Comparison of ENCODE assay signal across 24 cellular contexts in genomic region chr21:29221259-29221744, GRCh38.
DNase-seq lines count a peak whose midpoint lies in the region; ATAC-seq, FAIRE-seq and TF ChIP-seq lines count a peak whose summit lies in the region.
"Had no signal": no experiment of that assay in that cellular context is flagged by ENCODE, and none has a peak within 500 bp of the region (broad histone marks: within the 10 kb centered on the region; RNA-seq: fewer than 3 reads in every experiment).

No MANE protein-coding gene starts in this region.

- POLR2A ChIA-PET in AG04449 (lab: Yijun Ruan, JAX) (interaction anchor here (0.6 to 1.6 kb wide), 4 partner anchors 10 to 78 kb away, joined by 3 to 23 read pairs (median 4); partner anchors contain the start of gene BACH1), HepG2 (lab: Yijun Ruan, JAX) (no interaction called here)

- no TSS peak for BruUV-seq in HepG2 (replicated peaks; lab: Mats Ljungman, UMichigan)

- TF ChIP-seq POLR2A in HepG2 (IDR thresholded peaks at IDR 0.05; ENCODE audit: insufficient read depth in 1 of 2, low read depth in 2 of 2, low read length in 2 of 2), result no peak

- peaks cover 38% of the 10 kb centered on the region for H3K4me1 ChIP-seq in astrocyte (ENCODE audit: insufficient read depth, low read length)
- no peaks in the 10 kb centered on the region for H3K4me1 ChIP-seq in HepG2 (ENCODE audit: insufficient read depth, low read length)

- H3K4me3 Mint-ChIP-seq in astrocyte (ENCODE audit: unreplicated experiment), result no peak overlapping the region
- H3K4me3 Mint-ChIP-seq: activated CD4-positive, alpha-beta T cell treated with anti-CD3 and anti-CD28 coated beads, Interleukin-2, amount 10 ng/mL, durations not matched to agents 7 days and 5 days; brain; CD8-positive, alpha-beta memory T cell had no signal

- peaks cover 5% of the 10 kb centered on the region for H3K9me3 Mint-ChIP-seq in astrocyte (ENCODE audit: unreplicated experiment)

- ATAC-seq in GM19351 (IDR thresholded peaks at IDR 0.05; ENCODE audit: unreplicated experiment), result no peak
- no peak for ATAC-seq in HepG2
- ATAC-seq: left cardiac atrium, Panc1, sciatic nerve had no signal

- intact Hi-C loops in HepG2 (cut with micrococcal nuclease; ENCODE audit: unreplicated experiment), result no loop called here

- H3K27me3 ChIP-seq in astrocyte (ENCODE audit: insufficient read depth, low read length), result no peaks in the 10 kb centered on the region
- no peaks in the 10 kb centered on the region for H3K27me3 ChIP-seq in HepG2 (ENCODE audit: control insufficient read depth in 1 of 2, insufficient read depth in 2 of 2, low read length in 2 of 2)
- H3K27me3 ChIP-seq: neutrophil had no signal

- in situ Hi-C loops in HepG2 (cut with HindIII; ENCODE audit: extremely low pct_ligation_motif_present, low pct_unique_long_range_greater_than_20kb), result no loop called here

- no peak overlapping the region for H3K4me3 ChIP-seq in AG04449 (ENCODE audit: low read depth, low read length)
- no peak overlapping the region for H3K4me3 ChIP-seq in astrocyte (ENCODE audit: insufficient read depth, low read depth, low read length)
- H3K4me3 ChIP-seq in HepG2 (replicated peaks in 1 of 3; ENCODE audit: insufficient read depth in 1 of 3, low read depth in 2 of 3, low read length in 3 of 3), result no peak overlapping the region

- CTCF ChIA-PET in AG04449 (lab: Yijun Ruan, JAX) (no interaction called here), HepG2 (lab: Yijun Ruan, JAX; ENCODE audit: low intra/inter-chr PET ratio, low total read pairs) (no interaction called here)

- no peak for TF ChIP-seq CTCF in AG04449 (IDR thresholded peaks at IDR 0.05; ENCODE audit: insufficient read depth, low read length, missing control alignments)
- no peak for TF ChIP-seq CTCF in astrocyte (IDR thresholded peaks at IDR 0.05; ENCODE audit: insufficient read depth, low read depth, low read length)
- no peak for TF ChIP-seq CTCF in HepG2 (CRISPR knock-in tag; IDR thresholded peaks at IDR 0.05)

- no peak overlapping the region for H2AFZ ChIP-seq in astrocyte (ENCODE audit: low read depth, low read length)
- no peak overlapping the region for H2AFZ ChIP-seq in HepG2 (ENCODE audit: low read length)

- peaks cover 18% of the 10 kb centered on the region for H3K4me1 Mint-ChIP-seq in astrocyte (ENCODE audit: low read depth, unreplicated experiment)
- H3K4me1 Mint-ChIP-seq: brain; CD8-positive, alpha-beta memory T cell had no signal

- no peaks in the 10 kb centered on the region for H3K36me3 ChIP-seq in astrocyte (ENCODE audit: insufficient read depth, low read length)
- H3K36me3 ChIP-seq in HepG2 (replicated peaks in 1 of 2; ENCODE audit: control insufficient read depth in 1 of 2, insufficient read depth in 2 of 2, low read length in 2 of 2), result no peaks in the 10 kb centered on the region
- H3K36me3 ChIP-seq: neutrophil had no signal

- no peaks in the 10 kb centered on the region for H4K20me1 ChIP-seq in astrocyte (ENCODE audit: insufficient read depth, low read length)
- H4K20me1 ChIP-seq in HepG2 (ENCODE audit: insufficient read depth, low read length), result no peaks in the 10 kb centered on the region

- H3K4me2 ChIP-seq in astrocyte (ENCODE audit: low read length) (peak overlapping the region; percentile 67), HepG2 (ENCODE audit: low read depth, low read length) (no peak overlapping the region)

- H3K9me3 ChIP-seq in astrocyte (ENCODE audit: insufficient read depth, low read depth, low read length) (peaks cover 9% of the 10 kb centered on the region), HepG2 (ENCODE audit: low read length) (no peaks in the 10 kb centered on the region)
- H3K9me3 ChIP-seq: neutrophil had no signal

- no peaks in the 10 kb centered on the region for H3K36me3 Mint-ChIP-seq in astrocyte (ENCODE audit: low read depth, unreplicated experiment)
- H3K36me3 Mint-ChIP-seq: brain had no signal

- H3K9ac ChIP-seq in astrocyte (ENCODE audit: low read length) (peak overlapping the region; percentile 80), HepG2 (ENCODE audit: insufficient read depth, low read depth, low read length) (no peak overlapping the region)

- no peaks in the 10 kb centered on the region for H3K27me3 Mint-ChIP-seq in astrocyte (ENCODE audit: low read depth, unreplicated experiment)
- H3K27me3 Mint-ChIP-seq: CD8-positive, alpha-beta memory T cell had no signal

- no peak for TF ChIP-seq EP300 in HepG2 (IDR thresholded peaks at IDR 0.05; ENCODE audit: low read depth in 2 of 2, low read length in 2 of 2)
- TF ChIP-seq EP300 in HepG2 (CRISPR knock-in tag; IDR thresholded peaks at IDR 0.05; ENCODE audit: borderline replicate concordance), result no peak

- FAIRE-seq in astrocyte (lab: Jason Lieb, UNC) (peak; percentile 52), HepG2 (lab: Jason Lieb, UNC) (no peak)
- FAIRE-seq: TTC549 had no signal

- 55% methylated on average over 5 of the region's 5 CpGs for WGBS in HepG2 (ENCODE audit: low lambda C conversion rate)

- H3K27ac Mint-ChIP-seq in astrocyte (ENCODE audit: unreplicated experiment), result peak overlapping the region; percentile 87
- H3K27ac Mint-ChIP-seq: activated CD4-positive, alpha-beta T cell treated with anti-CD3 and anti-CD28 coated beads, Interleukin-2, amount 10 ng/mL, durations not matched to agents 7 days and 5 days; brain had no signal

- TF ChIP-seq RAD21 in HepG2 (CRISPR knock-in tag; IDR thresholded peaks at IDR 0.05), result no peak

- H3K79me2 ChIP-seq in astrocyte (ENCODE audit: insufficient read depth, low read length) (no peaks in the 10 kb centered on the region), HepG2 (ENCODE audit: insufficient read depth, low read length) (no peaks in the 10 kb centered on the region)

- DNase-seq in AG04449 (ENCODE audit: low read depth, low spot score) (peak; percentile 98), HT1080 (ENCODE audit: low read depth) (peak; percentile 85), astrocyte (ENCODE audit: low read depth) (peak; percentile 100), glomerular visceral epithelial cell (ENCODE audit: extremely low spot score) (peak; percentile 81), middle frontal gyrus (ENCODE audit: extremely low spot score, low spot score) (no peak), NCI-H526 (lab: John Stamatoyannopoulos, UW) (no peak), HepG2 (ENCODE audit: low spot score) (no peak)
- DNase-seq: ACHN; activated CD4-positive, alpha-beta T cell treated with anti-CD3 and anti-CD28 coated beads, Interleukin-2, amount 10 ng/mL, durations not matched to agents 7 days and 5 days; activated gamma-delta T cell treated with Interleukin-2 at 50 U/mL for 16 hours; CD8-positive, alpha-beta memory T cell; effector CD4-positive, alpha-beta T cell; hypothalamus; KG1; left cardiac atrium; NCI-H1092 treated with DMSO at 0.1 percent for 48 hours; NCI-H2171; stimulated activated CD4-positive, alpha-beta T cell treated with anti-CD3 and anti-CD28 coated beads, Interleukin-2, amount 100 ng/mL, for 48 hours had no signal

- peak overlapping the region; percentile 99 for H3K27ac ChIP-seq in astrocyte (ENCODE audit: low read depth, low read length)
- H3K27ac ChIP-seq in HepG2 (ENCODE audit: extremely low read length, insufficient read depth, low read length), result no peak overlapping the region
- H3K27ac ChIP-seq: neutrophil had no signal

TF ChIP-seq in HepG2, 621 proteins besides CTCF, POLR2A, EP300 and RAD21:
- TF ChIP-seq SOX5 (CRISPR knock-in tag; IDR thresholded peaks at IDR 0.05; ENCODE audit: borderline replicate concordance) (no peak), POLR2AphosphoS5 (IDR thresholded peaks at IDR 0.05; ENCODE audit: low read depth, low read length) (no peak), ZNF788 (CRISPR knock-in tag; IDR thresholded peaks at IDR 0.05; ENCODE audit: borderline replicate concordance) (no peak), ZNF546 (CRISPR knock-in tag; conservative IDR thresholded peaks at IDR 0.05) (no peak), WIZ (CRISPR knock-in tag; IDR thresholded peaks at IDR 0.05) (no peak), JUNB (CRISPR knock-in tag; IDR thresholded peaks at IDR 0.05; ENCODE audit: borderline replicate concordance) (no peak), ZNF431 (CRISPR knock-in tag; IDR thresholded peaks at IDR 0.05; ENCODE audit: borderline replicate concordance, low read depth) (no peak), ZNF33A (CRISPR knock-in tag; IDR thresholded peaks at IDR 0.05; ENCODE audit: borderline replicate concordance) (no peak), MBNL3 (CRISPR knock-in tag; conservative IDR thresholded peaks at IDR 0.05) (no peak), IRX3 (CRISPR knock-in tag; IDR thresholded peaks at IDR 0.05; ENCODE audit: borderline replicate concordance, low read depth) (no peak), ZNF709 (CRISPR knock-in tag; IDR thresholded peaks at IDR 0.05) (no peak), PAWR (CRISPR knock-in tag; IDR thresholded peaks at IDR 0.05; ENCODE audit: borderline replicate concordance) (no peak), ZNF652 (CRISPR knock-in tag; IDR thresholded peaks at IDR 0.05; ENCODE audit: borderline replicate concordance, low read depth) (no peak), REL (CRISPR knock-in tag; conservative IDR thresholded peaks at IDR 0.05) (no peak)
- TF ChIP-seq, protein P1, sequence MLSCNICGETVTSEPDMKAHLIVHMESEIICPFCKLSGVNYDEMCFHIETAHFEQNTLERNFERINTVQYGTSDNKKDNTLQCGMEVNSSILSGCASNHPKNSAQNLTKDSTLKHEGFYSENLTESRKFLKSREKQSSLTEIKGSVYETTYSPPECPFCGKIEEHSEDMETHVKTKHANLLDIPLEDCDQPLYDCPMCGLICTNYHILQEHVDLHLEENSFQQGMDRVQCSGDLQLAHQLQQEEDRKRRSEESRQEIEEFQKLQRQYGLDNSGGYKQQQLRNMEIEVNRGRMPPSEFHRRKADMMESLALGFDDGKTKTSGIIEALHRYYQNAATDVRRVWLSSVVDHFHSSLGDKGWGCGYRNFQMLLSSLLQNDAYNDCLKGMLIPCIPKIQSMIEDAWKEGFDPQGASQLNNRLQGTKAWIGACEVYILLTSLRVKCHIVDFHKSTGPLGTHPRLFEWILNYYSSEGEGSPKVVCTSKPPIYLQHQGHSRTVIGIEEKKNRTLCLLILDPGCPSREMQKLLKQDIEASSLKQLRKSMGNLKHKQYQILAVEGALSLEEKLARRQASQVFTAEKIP (CRISPR knock-in tag; IDR thresholded peaks at IDR 0.05; ENCODE audit: borderline replicate concordance), result no peak

Comparison
In these comparisons a context has a peak if more than half of its experiments do, and no peak if none do; other contexts are left out.
1. DNase-seq: peak in AG04449 (single experiment), HT1080 (single experiment), astrocyte (single experiment) and glomerular visceral epithelial cell (single experiment); none in middle frontal gyrus (single experiment), NCI-H526 (0 of 2) and HepG2 (single experiment).